ENCODE assay signal across 8 cellular contexts in the genomic region with DNA sequence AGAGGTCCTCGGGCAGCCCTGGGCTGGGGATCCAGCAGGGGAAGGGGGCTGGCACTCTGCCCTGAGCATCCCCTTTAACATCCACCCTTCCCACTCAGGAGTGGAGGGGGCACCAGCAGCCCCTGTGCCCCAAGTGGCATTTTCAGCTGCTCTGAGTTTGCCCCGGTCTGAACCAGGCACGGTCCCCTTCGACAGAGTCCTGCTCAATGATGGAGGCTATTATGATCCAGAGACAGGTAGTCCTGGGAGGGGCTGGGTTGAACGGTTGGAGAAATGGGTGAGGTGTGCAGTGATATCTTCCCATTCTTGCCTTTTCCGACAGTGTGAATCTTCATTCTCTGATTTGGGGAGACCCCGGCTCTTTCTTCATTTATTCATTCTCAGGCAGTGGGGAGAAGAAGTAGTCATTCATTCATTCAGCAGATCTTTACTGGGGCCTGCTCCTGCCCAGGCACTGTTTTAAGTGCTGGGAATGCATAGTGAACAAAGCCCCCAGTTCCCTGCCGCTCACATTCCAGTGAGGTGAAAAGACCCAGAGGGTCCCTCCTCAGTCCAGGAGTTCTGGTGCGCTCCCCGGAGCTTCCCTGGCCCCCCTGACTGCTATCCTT. TPM values are rescaled to one million over a fixed set of nuclear protein-coding genes. Genes with fewer than 3 reads are reported as not detected.
DNase-seq lines count a peak whose midpoint lies in the region; ATAC-seq and TF ChIP-seq lines count a peak whose summit lies in the region.

No MANE protein-coding gene starts in this region.

- H3K9ac ChIP-seq in neural progenitor cell = peak overlapping the region; percentile 49

- H3K27me3 ChIP-seq in neural progenitor cell = peaks cover 19% of the 10 kb centered on the region

- peaks cover 10% of the 10 kb centered on the region for H3K27me3 Mint-ChIP-seq in endothelial cell (ENCODE audit: unreplicated experiment)
- H3K27me3 Mint-ChIP-seq in neural progenitor cell (ENCODE audit: insufficient read depth, low read depth) = peaks cover 6% of the 10 kb centered on the region

- BruUV-seq in OCI-LY7 (replicated peaks; lab: Mats Ljungman, UMichigan) = no TSS peak

- H3K4me3 Mint-ChIP-seq in endothelial cell (ENCODE audit: unreplicated experiment) (peak overlapping the region; percentile 57), neural progenitor cell (peak overlapping the region; percentile 73)

- H3K36me3 Mint-ChIP-seq in endothelial cell (ENCODE audit: low read depth, unreplicated experiment) (no peaks in the 10 kb centered on the region), neural progenitor cell (no peaks in the 10 kb centered on the region)

- H3K9me3 Mint-ChIP-seq in endothelial cell (ENCODE audit: unreplicated experiment) = no peaks in the 10 kb centered on the region
- H3K9me3 Mint-ChIP-seq in neural progenitor cell = no peaks in the 10 kb centered on the region

- H3K4me1 ChIP-seq in OCI-LY7 (ENCODE audit: insufficient read depth, low read length, poor library complexity, severe bottlenecking) (peaks cover 56% of the 10 kb centered on the region), neural progenitor cell (peaks cover 15% of the 10 kb centered on the region)

- H3K36me3 ChIP-seq in OCI-LY7 (ENCODE audit: insufficient read depth, low read length) (no peaks in the 10 kb centered on the region), neural progenitor cell (no peaks in the 10 kb centered on the region)

- H3F3A ChIP-seq in neural progenitor cell (ENCODE audit: low read depth) = peaks cover 23% of the 10 kb centered on the region

- CTCF ChIA-PET in OCI-LY7 (lab: Charles Lee; ENCODE audit: unreplicated experiment) = interaction anchor here (0.6 kb wide), 1 partner anchor 166 kb away, joined by 4 read pairs; no protein-coding TSS in a partner anchor

- H4K20me1 ChIP-seq in OCI-LY7 (ENCODE audit: insufficient read depth, low read length) = no peaks in the 10 kb centered on the region
- H4K20me1 ChIP-seq in neural progenitor cell (ENCODE audit: low read depth) = no peaks in the 10 kb centered on the region

- TF ChIP-seq CTCF in C4-2B (conservative IDR thresholded peaks at IDR 0.05) (no peak; the same call in 1 of the 2 replicates), OCI-LY7 (conservative IDR thresholded peaks at IDR 0.05; ENCODE audit: low read length) (no peak), endothelial cell (IDR thresholded peaks at IDR 0.05; ENCODE audit: unreplicated experiment) (no peak), neural progenitor cell (IDR thresholded peaks at IDR 0.05) (no peak)

- H3K27ac Mint-ChIP-seq in endothelial cell (ENCODE audit: unreplicated experiment) (peak overlapping the region; percentile 52), neural progenitor cell (no peak overlapping the region)

- no peak overlapping the region for H2AFZ ChIP-seq in OCI-LY7 (ENCODE audit: low read length)
- H2AFZ ChIP-seq in neural progenitor cell (replicated peaks) = peak overlapping the region; percentile 89

- H3K79me2 ChIP-seq in OCI-LY7 (ENCODE audit: insufficient read depth, low read depth, low read length) (no peaks in the 10 kb centered on the region), neural progenitor cell (ENCODE audit: low read depth) (peaks cover 3% of the 10 kb centered on the region)

- H3K4me2 ChIP-seq in OCI-LY7 (ENCODE audit: low read length) (peak overlapping the region; percentile 98), neural progenitor cell (peak overlapping the region; percentile 97)

- H3K9me2 ChIP-seq in OCI-LY7 (ENCODE audit: insufficient read depth, low read length) = no peaks in the 10 kb centered on the region

- peaks cover 13% of the 10 kb centered on the region for H3K4me1 Mint-ChIP-seq in endothelial cell (ENCODE audit: unreplicated experiment)
- H3K4me1 Mint-ChIP-seq in neural progenitor cell = peaks cover 31% of the 10 kb centered on the region

- DNase-seq in OCI-LY7 (ENCODE audit: low spot score) (no peak), endothelial cell (ENCODE audit: low spot score) (no peak), neural progenitor cell (ENCODE audit: low spot score) (no peak), NCI-H526 treated with DMSO at 0.1 percent for 48 hours (lab: John Stamatoyannopoulos, UW) (no peak), GOT3 (lab: John Stamatoyannopoulos, UW) (no peak)

- ATAC-seq in GM19023 (IDR thresholded peaks at IDR 0.05; ENCODE audit: unreplicated experiment) (no peak), HG03439 (IDR thresholded peaks at IDR 0.05; ENCODE audit: unreplicated experiment) (no peak)

- H3K4me3 ChIP-seq in OCI-LY7 (ENCODE audit: low read depth, low read length, poor library complexity, severe bottlenecking) (peak overlapping the region; percentile 73), neural progenitor cell (peak overlapping the region; percentile 61)

- H3K27ac ChIP-seq in C4-2B (peak overlapping the region; percentile 57; the same call in 1 of the 2 replicates), OCI-LY7 (ENCODE audit: low read depth, low read length, poor library complexity, severe bottlenecking) (no peak overlapping the region), neural progenitor cell (no peak overlapping the region)

- POLR2A ChIA-PET in OCI-LY7 (lab: Charles Lee) = interaction anchor here (1.1 to 1.7 kb wide), 2 partner anchors 35 to 42 kb away, joined by 3 read pairs; no protein-coding TSS in a partner anchor

- intact Hi-C loops in OCI-LY7 (cut with micrococcal nuclease; ENCODE audit: unreplicated experiment) = no loop called here

- H3K9me3 ChIP-seq in OCI-LY7 (ENCODE audit: low read length) (no peaks in the 10 kb centered on the region), neural progenitor cell (ENCODE audit: low read depth) (no peaks in the 10 kb centered on the region)

RNA-seq across cellular contexts. Expression of gene KHK, which starts 1.4 kb away (rescaled TPM):
- 9.7 and 14.0 TPM in 2 replicates for total RNA-seq in OCI-LY7 (2014; rRNA removed; shearing (Covaris generic))
- total RNA-seq in OCI-LY7 (2022) (17.9 and 19.7 TPM in 2 replicates), endothelial cell (ENCODE audit: unreplicated experiment) (1.4 TPM), neural progenitor cell (ENCODE audit: low replicate concordance) (3.3 and 5.0 TPM in 2 replicates)

RNA-seq across cellular contexts. Expression of gene EMILIN1, which starts 6.8 kb away (rescaled TPM):
- 2.7 and 3.2 TPM in 2 replicates for total RNA-seq in OCI-LY7 (2014; rRNA removed; shearing (Covaris generic))
- total RNA-seq in OCI-LY7 (2022) (1.6 and 2.2 TPM in 2 replicates), endothelial cell (ENCODE audit: unreplicated experiment) (2.1 TPM), neural progenitor cell (ENCODE audit: low replicate concordance) (0.15 and 5.1 TPM in 2 replicates)

RNA-seq across cellular contexts. Expression of gene OST4, which starts 13.7 kb away (rescaled TPM):
- total RNA-seq in OCI-LY7 (2014; rRNA removed; shearing (Covaris generic)) = 147 and 214 TPM in 2 replicates
- total RNA-seq in OCI-LY7 (2022) = 253 and 267 TPM in 2 replicates
- 379 TPM for total RNA-seq in endothelial cell (ENCODE audit: unreplicated experiment)
- 84.6 and 256 TPM in 2 replicates for total RNA-seq in neural progenitor cell (ENCODE audit: low replicate concordance)

RNA-seq across cellular contexts. Expression of gene AGBL5, which starts 33.7 kb away (rescaled TPM):
- total RNA-seq in OCI-LY7 (2014; rRNA removed; shearing (Covaris generic)) = 34.3 and 37.4 TPM in 2 replicates
- 42.0 and 51.8 TPM in 2 replicates for total RNA-seq in OCI-LY7 (2022)
- total RNA-seq in endothelial cell (ENCODE audit: unreplicated experiment) = 32.5 TPM
- total RNA-seq in neural progenitor cell (ENCODE audit: low replicate concordance) = 68.3 and 84.7 TPM in 2 replicates

RNA-seq across cellular contexts. Expression of gene CGREF1, which starts 33.8 kb away (rescaled TPM):
- total RNA-seq in OCI-LY7 (2014; rRNA removed; shearing (Covaris generic)) = not detected in 2 replicates
- not detected in 2 replicates for total RNA-seq in OCI-LY7 (2022)
- total RNA-seq in endothelial cell (ENCODE audit: unreplicated experiment) = not detected
- 2.1 and 3.0 TPM in 2 replicates for total RNA-seq in neural progenitor cell (ENCODE audit: low replicate concordance)
